In the genomic region with DNA sequence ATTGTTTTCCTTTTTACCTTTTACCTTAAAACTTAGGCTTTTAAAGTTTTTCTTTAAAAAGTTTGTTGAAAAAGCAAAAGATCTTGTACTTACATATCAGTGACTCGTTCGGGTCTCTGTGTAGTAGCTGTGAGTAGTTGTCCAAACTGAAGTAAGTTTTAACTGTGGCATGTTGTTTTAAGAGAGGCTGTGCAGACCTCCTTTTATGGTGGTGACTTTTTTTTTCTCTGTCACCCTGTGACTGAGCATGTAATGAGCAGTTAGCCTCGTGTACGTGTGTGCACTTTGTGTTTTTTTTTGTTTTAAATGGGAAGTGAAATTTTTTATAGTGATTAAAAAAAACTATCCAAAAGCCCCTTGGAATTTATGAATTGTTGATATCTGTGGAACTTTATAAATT, we compare ENCODE assay signal across 8 cellular contexts. TPM values are rescaled to one million over a fixed set of nuclear protein-coding genes. Genes with fewer than 3 reads are reported as not detected.
DNase-seq lines count a peak whose midpoint lies in the region; ATAC-seq and TF ChIP-seq lines count a peak whose summit lies in the region.

A gene with protein sequence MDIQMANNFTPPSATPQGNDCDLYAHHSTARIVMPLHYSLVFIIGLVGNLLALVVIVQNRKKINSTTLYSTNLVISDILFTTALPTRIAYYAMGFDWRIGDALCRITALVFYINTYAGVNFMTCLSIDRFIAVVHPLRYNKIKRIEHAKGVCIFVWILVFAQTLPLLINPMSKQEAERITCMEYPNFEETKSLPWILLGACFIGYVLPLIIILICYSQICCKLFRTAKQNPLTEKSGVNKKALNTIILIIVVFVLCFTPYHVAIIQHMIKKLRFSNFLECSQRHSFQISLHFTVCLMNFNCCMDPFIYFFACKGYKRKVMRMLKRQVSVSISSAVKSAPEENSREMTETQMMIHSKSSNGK (minus strand): TSS at position 153 of the 400 bp plus-strand sequence. CDS start 11,254 bp downstream, outside the sequence.

- H3K9me3 ChIP-seq in PC-9 (ENCODE audit: insufficient read depth, low read depth) (no peaks in the 10 kb centered on the region), esophagus (ENCODE audit: control insufficient read depth in 2 of 2, insufficient read depth in 1 of 2, low read depth in 1 of 2, low read length in 1 of 2) (peaks cover 0 to 4% of the 10 kb centered on the region in 2 donors)

- H3K4me1 ChIP-seq in PC-9 (replicated peaks; ENCODE audit: insufficient read depth), result no peaks in the 10 kb centered on the region
- H3K4me1 ChIP-seq in esophagus (ENCODE audit: control insufficient read depth in 2 of 2, insufficient read depth in 2 of 2, low read length in 1 of 2), result peaks cover 3 to 5% of the 10 kb centered on the region in 2 donors

- no peaks in the 10 kb centered on the region for H3K9me3 Mint-ChIP-seq in progenitor cell of endocrine pancreas (ENCODE audit: low read depth)

- H3K36me3 ChIP-seq in PC-9 (ENCODE audit: low read depth) (0 out of 2 replicates have a peak, but pooled peaks cover 10% of the 10 kb centered on the region), esophagus (ENCODE audit: control insufficient read depth in 2 of 2, insufficient read depth in 2 of 2, low read length in 1 of 2) (peaks cover 5 to 6% of the 10 kb centered on the region in 2 donors)

- intact Hi-C loops in PC-9 (cut with micrococcal nuclease; ENCODE audit: unreplicated experiment), result no loop called here

- H3K9me2 ChIP-seq in PC-9 (ENCODE audit: insufficient read depth), result no peaks in the 10 kb centered on the region

- peaks cover 12% of the 10 kb centered on the region; the same call in 1 of the 2 replicates for H4K20me1 ChIP-seq in PC-9 (ENCODE audit: insufficient read depth)

- DNase-seq in SIG-M5 treated with dmso at 0.1 percent for 504 hours (lab: John Stamatoyannopoulos, UW; ENCODE audit: unreplicated experiment) (peak; percentile 70), SIG-M5 (lab: John Stamatoyannopoulos, UW) (no peak), PC-9 (no peak), progenitor cell of endocrine pancreas (ENCODE audit: low spot score, unreplicated experiment) (no peak), AG08395 (ENCODE audit: low spot score) (no peak)
- no peak for DNase-seq in stimulated activated CD4-positive, alpha-beta T cell treated with anti-CD3 and anti-CD28 coated beads, Interleukin-15, amount 100 ng/mL, for 24 hours

- no peaks in the 10 kb centered on the region for H3K27me3 Mint-ChIP-seq in progenitor cell of endocrine pancreas

- H3K27me3 ChIP-seq in PC-9 (ENCODE audit: insufficient read depth, low read depth), result no peaks in the 10 kb centered on the region
- H3K27me3 ChIP-seq in esophagus (ENCODE audit: control insufficient read depth in 1 of 2, insufficient read depth in 2 of 2, low read length in 2 of 2), result no peaks in the 10 kb centered on the region

- POLR2A ChIA-PET in PC-9 (lab: Charles Lee; ENCODE audit: unreplicated experiment), result no interaction called here

- H3K27ac Mint-ChIP-seq in progenitor cell of endocrine pancreas, result peak within 1 kb of the TSS; percentile 49

- H3K27ac ChIP-seq in PC-9, result peak within 1 kb of the TSS; percentile 15
- peak within 1 kb of the TSS; percentile 74 to 80 for H3K27ac ChIP-seq in esophagus (ENCODE audit: low read depth in 2 of 2, low read length in 1 of 2)

- H2AFZ ChIP-seq in PC-9, result no peak within 1 kb of the TSS

- H3K4me2 ChIP-seq in PC-9, result no peak within 1 kb of the TSS

- peaks cover 21% of the 10 kb centered on the region; the same call in 1 of the 2 replicates for H3K79me2 ChIP-seq in PC-9 (ENCODE audit: low read depth)

- H3F3A ChIP-seq in PC-9 (ENCODE audit: insufficient read depth, low read depth), result peaks cover 4% of the 10 kb centered on the region; the same call in 1 of the 2 replicates

- WGBS in esophagus, 2 donors, result 45 to 55% methylated on average over 4 of the region's 4 CpGs

- BruUV-seq in PC-9 (replicated peaks; lab: Mats Ljungman, UMichigan), result no TSS peak

- ATAC-seq in HG02870 (IDR thresholded peaks at IDR 0.05; ENCODE audit: unreplicated experiment), result peak; percentile 51

- H3K36me3 Mint-ChIP-seq in progenitor cell of endocrine pancreas (ENCODE audit: insufficient read depth), result peaks cover 9% of the 10 kb centered on the region

- H3K4me3 ChIP-seq in PC-9 (no peak within 1 kb of the TSS), esophagus (ENCODE audit: low read depth in 1 of 2, low read length in 2 of 2) (peak within 1 kb of the TSS in 1 of 2 donors; percentile 17)

- CTCF ChIA-PET in PC-9 (lab: Charles Lee), result no interaction called here

- no peak within 1 kb of the TSS for H3K4me3 Mint-ChIP-seq in progenitor cell of endocrine pancreas (ENCODE audit: low read depth)

- no peak for TF ChIP-seq CTCF in PC-9 (conservative IDR thresholded peaks at IDR 0.05)
- no peak for TF ChIP-seq CTCF in progenitor cell of endocrine pancreas (IDR thresholded peaks at IDR 0.05; ENCODE audit: unreplicated experiment)

- peaks cover 22% of the 10 kb centered on the region for H3K4me1 Mint-ChIP-seq in progenitor cell of endocrine pancreas (ENCODE audit: low read depth)

RNA-seq across cellular contexts. Expression of the gene that starts here (rescaled TPM):
- total RNA-seq in PC-9 (2021) (not detected in 2 replicates), progenitor cell of endocrine pancreas (not detected in 2 replicates)
- polyA plus RNA-seq in esophagus, result 1 to 10 TPM; 1.5 to 2.2 TPM
